9 cellular contexts compared by ENCODE assay signal in the genomic region with DNA sequence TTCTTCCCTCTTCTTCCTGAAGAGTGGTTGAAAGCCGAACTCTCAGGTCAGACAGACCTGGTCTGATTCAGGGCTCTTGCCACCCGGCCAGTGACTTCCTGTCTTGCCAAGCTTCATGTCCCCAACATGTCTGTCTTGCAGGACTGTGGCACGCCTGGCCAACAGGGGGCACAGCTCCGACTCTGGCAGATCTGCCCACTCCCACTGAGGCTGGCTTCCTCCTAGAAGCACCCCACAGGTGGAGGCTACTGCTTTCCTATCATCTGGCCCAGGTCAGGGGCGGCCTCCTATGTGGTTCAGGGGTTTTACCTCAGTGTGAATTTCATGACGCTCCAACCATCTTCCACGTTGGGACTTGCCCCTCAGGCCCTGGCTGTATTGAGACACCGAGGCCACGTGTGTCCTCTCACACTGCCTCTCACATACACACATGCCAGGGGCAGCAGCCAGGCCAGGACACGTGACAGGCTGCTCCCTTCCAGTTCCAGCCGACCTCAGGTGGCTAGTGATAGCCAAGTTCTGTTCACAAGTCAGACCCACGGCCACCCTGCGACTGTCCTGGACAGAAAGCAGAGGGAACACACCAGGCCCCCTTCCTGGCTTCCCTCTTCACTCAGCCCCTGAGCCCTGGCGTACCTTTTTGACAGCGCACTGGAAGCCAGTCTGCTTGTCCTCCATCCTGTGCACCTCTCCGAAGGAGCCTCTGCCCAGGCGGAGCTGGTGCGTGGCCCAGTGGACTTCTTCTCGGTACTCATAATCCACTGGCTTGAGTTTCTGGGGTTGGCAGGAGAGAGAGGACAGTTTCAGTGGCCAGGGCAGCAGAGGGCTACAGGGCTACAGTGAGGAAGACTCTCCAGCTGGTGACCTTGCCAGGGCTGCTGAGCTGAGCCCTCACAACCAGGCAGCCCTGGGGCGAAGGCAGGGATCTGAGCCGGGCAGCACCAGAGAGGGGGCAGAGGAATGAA. TPM values are rescaled to one million over a fixed set of nuclear protein-coding genes. Genes with fewer than 3 reads are reported as not detected.
DNase-seq lines count a peak whose midpoint lies in the region; FAIRE-seq and TF ChIP-seq lines count a peak whose summit lies in the region.
"Had no signal": no experiment of that assay in that cellular context is flagged by ENCODE, and none has a peak within 500 bp of the region (broad histone marks: within the 10 kb centered on the region; RNA-seq: fewer than 3 reads in every experiment).

No MANE protein-coding gene starts in this region.

- H3K4me1 ChIP-seq in Peyer's patch = peaks cover 0 to 36% (median 0%) of the 10 kb centered on the region in 4 donors
- no peaks in the 10 kb centered on the region for H3K4me1 ChIP-seq in neural progenitor cell
- H3K4me1 ChIP-seq: HAP-1 had no signal

- FAIRE-seq in D721Med (lab: Jason Lieb, UNC) = no peak

- no peaks in the 10 kb centered on the region for H4K20me1 ChIP-seq in neural progenitor cell (ENCODE audit: low read depth)

- no peak overlapping the region for H3K4me2 ChIP-seq in neural progenitor cell

- DNase-seq in D721Med (ENCODE audit: insufficient read length, low spot score) (no peak), Peyer's patch (peak in 2 of 3 donors; percentile 51 to 70), cardiac fibroblast (ENCODE audit: low read depth in 2 of 2) (no peak), neural progenitor cell (ENCODE audit: low spot score) (peak; percentile 40), GM20000 (ENCODE audit: low spot score) (no peak), medulla oblongata (ENCODE audit: extremely low spot score) (no peak), NCI-H2107 treated with DMSO at 0.1 percent for 48 hours (lab: John Stamatoyannopoulos, UW; ENCODE audit: unreplicated experiment) (no peak), SW 1271 (lab: John Stamatoyannopoulos, UW) (no peak)

- H3K27me3 ChIP-seq in Peyer's patch = no peaks in the 10 kb centered on the region
- no peaks in the 10 kb centered on the region for H3K27me3 ChIP-seq in neural progenitor cell

- H3K4me1 Mint-ChIP-seq in neural progenitor cell = peaks cover 2% of the 10 kb centered on the region

- H2AFZ ChIP-seq in neural progenitor cell (replicated peaks) = no peak overlapping the region

- no peaks in the 10 kb centered on the region for H3K79me2 ChIP-seq in neural progenitor cell (ENCODE audit: low read depth)

- H3F3A ChIP-seq in neural progenitor cell (ENCODE audit: low read depth) = no peaks in the 10 kb centered on the region

- H3K9ac ChIP-seq in neural progenitor cell = no peak overlapping the region

- H3K36me3 ChIP-seq in Peyer's patch = peaks cover 0 to 74% (median 0%) of the 10 kb centered on the region in 3 donors
- no peaks in the 10 kb centered on the region for H3K36me3 ChIP-seq in neural progenitor cell

- H3K9me3 ChIP-seq in Peyer's patch (no peaks in the 10 kb centered on the region), neural progenitor cell (ENCODE audit: low read depth) (no peaks in the 10 kb centered on the region)
- H3K9me3 ChIP-seq: HAP-1 had no signal

- no peak for TF ChIP-seq POLR2A in Peyer's patch (IDR thresholded peaks at IDR 0.05)

- no peaks in the 10 kb centered on the region for H3K9me3 Mint-ChIP-seq in neural progenitor cell

- H3K27me3 Mint-ChIP-seq in neural progenitor cell (ENCODE audit: insufficient read depth, low read depth) = peaks cover 2% of the 10 kb centered on the region

- peak overlapping the region; percentile 78 for H3K27ac Mint-ChIP-seq in neural progenitor cell

- H3K36me3 Mint-ChIP-seq in neural progenitor cell = peaks cover 17% of the 10 kb centered on the region

- H3K4me3 ChIP-seq in Peyer's patch (no peak overlapping the region), cardiac fibroblast (replicated peaks in 1 of 2; ENCODE audit: low read depth in 2 of 2, low read length in 2 of 2) (no peak overlapping the region), neural progenitor cell (no peak overlapping the region)
- H3K4me3 ChIP-seq: HAP-1 had no signal

- TF ChIP-seq CTCF in D721Med (IDR thresholded peaks at IDR 0.05; ENCODE audit: insufficient read depth, missing control alignments) (peak; percentile 35), Peyer's patch (IDR thresholded peaks at IDR 0.05) (peak in 4 of 6 experiments; percentile 6 to 35 (median 23)), cardiac fibroblast (IDR thresholded peaks at IDR 0.05; ENCODE audit: low read depth, low read length) (peak; percentile 20), neural progenitor cell (IDR thresholded peaks at IDR 0.05) (peak; percentile 46), GM20000 (IDR thresholded peaks at IDR 0.05; ENCODE audit: extremely low read depth, missing control alignments) (no peak)

- no peak overlapping the region for H3K4me3 Mint-ChIP-seq in neural progenitor cell

- H3K27ac ChIP-seq in Peyer's patch = peak overlapping the region in 2 of 4 donors; percentile 39 to 73
- H3K27ac ChIP-seq in neural progenitor cell = no peak overlapping the region

RNA-seq across cellular contexts. Expression of a gene that starts 22.6 kb away (rescaled TPM):
- not detected for total RNA-seq in Peyer's patch
- total RNA-seq in neural progenitor cell (ENCODE audit: low replicate concordance) = not detected in 2 replicates

RNA-seq across cellular contexts. Expression of a gene that starts 32.4 kb away (rescaled TPM):
- 10 to 100 TPM; 16.5 to 30.4 (median 24.7) TPM for total RNA-seq in Peyer's patch
- total RNA-seq in neural progenitor cell (ENCODE audit: low replicate concordance) = 0.34 and 2.7 TPM in 2 replicates

Comparison
In these comparisons a context has a peak if more than half of its experiments do, and no peak if none do; other contexts are left out.
1. DNase-seq: peak in Peyer's patch (2 of 3) and neural progenitor cell (single experiment); none in D721Med (single experiment), cardiac fibroblast (0 of 2), GM20000 (single experiment), medulla oblongata (single experiment), NCI-H2107 treated with DMSO at 0.1 percent for 48 hours (single experiment) and SW 1271 (0 of 2).